ENCODE assay signal across 11 cellular contexts in genomic region chr20:432677-433299, GRCh38. TPM values are rescaled to one million over a fixed set of nuclear protein-coding genes. Genes with fewer than 3 reads are reported as not detected.
DNase-seq lines count a peak whose midpoint lies in the region; ATAC-seq and FAIRE-seq lines count a peak whose summit lies in the region.
"Had no signal": no experiment of that assay in that cellular context is flagged by ENCODE, and none has a peak within 500 bp of the region (broad histone marks: within the 10 kb centered on the region; RNA-seq: fewer than 3 reads in every experiment).

No MANE protein-coding gene starts in this region.

- 95% methylated on average over 9 of the region's 11 CpGs for WGBS in mesenchymal stem cell

- no peak overlapping the region for H2BK12ac ChIP-seq in mesenchymal stem cell (ENCODE audit: low read length in 2 of 2)

- no peaks in the 10 kb centered on the region for H3K9me3 ChIP-seq in BLaER1 treated with 17β-estradiol and CSF1 and Interleukin-3, amounts not matched to agents 10 nM and 100 nM (replicated peaks in 1 of 11)
- no peaks in the 10 kb centered on the region for H3K9me3 ChIP-seq in mesenchymal stem cell (ENCODE audit: control insufficient read depth, low read length)
- H3K9me3 ChIP-seq: lower lobe of right lung had no signal

- H4K8ac ChIP-seq in mesenchymal stem cell (ENCODE audit: low read length) = peak overlapping the region; percentile 8

- H2AK5ac ChIP-seq in mesenchymal stem cell (ENCODE audit: low read length, severe bottlenecking) = no peak overlapping the region

- no peak for DNase-seq in GM19239 (ENCODE audit: insufficient read length, low spot score)
- no peak for DNase-seq in mesenchymal stem cell
- no peak for DNase-seq in stimulated activated CD4-positive, alpha-beta T cell treated with anti-CD3 and anti-CD28 coated beads, Interleukin-15, amount 100 ng/mL, for 24 hours
- no peak for DNase-seq in NCI-H2196 treated with DMSO at 0.1 percent for 48 hours (lab: John Stamatoyannopoulos, UW; ENCODE audit: unreplicated experiment)
- DNase-seq: activated CD4-positive, CD25-positive, alpha-beta regulatory T cell; lower lobe of right lung had no signal

- ATAC-seq in activated T-helper 17 cell treated with anti-CD3 and anti-CD28 coated beads, Interleukin-2, amount 50 U/mL, for 72 hours (replicated peaks) = no peak
- ATAC-seq in HG03520 (IDR thresholded peaks at IDR 0.05; ENCODE audit: unreplicated experiment) (no peak), GM18511 (IDR thresholded peaks at IDR 0.05; ENCODE audit: unreplicated experiment) (no peak)
- ATAC-seq: lower lobe of right lung had no signal

- H3K27ac Mint-ChIP-seq in activated T-helper 17 cell treated with anti-CD3 and anti-CD28 coated beads, Interleukin-2, amount 50 U/mL, for 72 hours = peak overlapping the region; percentile 91

- peak; percentile 75 for FAIRE-seq in GM19239 (lab: Jason Lieb, UNC)
- FAIRE-seq: D721Med had no signal

- H3K36me3 Mint-ChIP-seq in activated T-helper 17 cell treated with anti-CD3 and anti-CD28 coated beads, Interleukin-2, amount 50 U/mL, for 72 hours (ENCODE audit: low read depth) = peaks cover 90% of the 10 kb centered on the region

- H3K4me3 ChIP-seq in BLaER1 treated with 17β-estradiol and CSF1 and Interleukin-3, amounts not matched to agents 10 nM and 100 nM = no peak overlapping the region
- no peak overlapping the region for H3K4me3 ChIP-seq in mesenchymal stem cell (ENCODE audit: insufficient read depth in 1 of 2, low read depth in 1 of 2, low read length in 2 of 2)
- H3K4me3 ChIP-seq: lower lobe of right lung had no signal

- H2BK120ac ChIP-seq in mesenchymal stem cell (ENCODE audit: low read depth, low read length) = no peak overlapping the region

- no peak overlapping the region for H3K23ac ChIP-seq in mesenchymal stem cell (ENCODE audit: low read length in 2 of 2)

- H3K4me2 ChIP-seq in BLaER1 treated with 17β-estradiol and CSF1 and Interleukin-3, amounts not matched to agents 10 nM and 100 nM = peak overlapping the region; percentile 60 to 83 (median 71)
- no peak overlapping the region for H3K4me2 ChIP-seq in mesenchymal stem cell (ENCODE audit: low read length, poor library complexity, severe bottlenecking)

- H3K36me3 ChIP-seq in BLaER1 treated with 17β-estradiol and CSF1 and Interleukin-3, amounts not matched to agents 10 nM and 100 nM = peaks cover 65 to 87% (median 79%) of the 10 kb centered on the region in 11 experiments
- H3K36me3 ChIP-seq in mesenchymal stem cell (ENCODE audit: control insufficient read depth in 1 of 2, insufficient read depth in 2 of 2, low read depth in 1 of 2, low read length in 2 of 2) = peaks cover 78 to 85% of the 10 kb centered on the region in 2 experiments

- peaks cover 23% of the 10 kb centered on the region for H3K79me1 ChIP-seq in mesenchymal stem cell (replicated peaks; ENCODE audit: low read length, poor library complexity, severe bottlenecking)

- peak overlapping the region in 10 of 11 experiments; percentile 16 to 57 (median 42); a peak in 10 of 22 replicates for H3K9ac ChIP-seq in BLaER1 treated with 17β-estradiol and CSF1 and Interleukin-3, amounts not matched to agents 10 nM and 100 nM
- no peak overlapping the region for H3K9ac ChIP-seq in mesenchymal stem cell (ENCODE audit: low read length)

- no peaks in the 10 kb centered on the region for H3K27me3 ChIP-seq in BLaER1 treated with 17β-estradiol and CSF1 and Interleukin-3, amounts not matched to agents 10 nM and 100 nM
- H3K27me3 ChIP-seq in mesenchymal stem cell (ENCODE audit: control insufficient read depth in 1 of 2, insufficient read depth in 1 of 2, low read length in 2 of 2) = no peaks in the 10 kb centered on the region

- no peak overlapping the region for H2AFZ ChIP-seq in mesenchymal stem cell (ENCODE audit: low read depth, low read length)

- no peaks in the 10 kb centered on the region for H3K9me3 Mint-ChIP-seq in activated T-helper 17 cell treated with anti-CD3 and anti-CD28 coated beads, Interleukin-2, amount 50 U/mL, for 72 hours

- no peak overlapping the region for H3K4ac ChIP-seq in mesenchymal stem cell (ENCODE audit: low read depth in 1 of 2, low read length in 2 of 2)

- H3K4me3 Mint-ChIP-seq in activated T-helper 17 cell treated with anti-CD3 and anti-CD28 coated beads, Interleukin-2, amount 50 U/mL, for 72 hours = peak overlapping the region; percentile 73

- H3K4me1 Mint-ChIP-seq in activated T-helper 17 cell treated with anti-CD3 and anti-CD28 coated beads, Interleukin-2, amount 50 U/mL, for 72 hours = peaks cover 15% of the 10 kb centered on the region

- H3K18ac ChIP-seq in mesenchymal stem cell (ENCODE audit: low read depth in 1 of 2, low read length in 2 of 2) = no peak overlapping the region

- no peak overlapping the region for H2BK5ac ChIP-seq in mesenchymal stem cell (ENCODE audit: low read depth, low read length, poor library complexity, severe bottlenecking)

- peaks cover 35 to 59% (median 50%) of the 10 kb centered on the region in 10 experiments for H3K4me1 ChIP-seq in BLaER1 treated with 17β-estradiol and CSF1 and Interleukin-3, amounts not matched to agents 10 nM and 100 nM
- peaks cover 16% of the 10 kb centered on the region for H3K4me1 ChIP-seq in mesenchymal stem cell (ENCODE audit: control insufficient read depth, insufficient read depth, low read depth, low read length)

- H2BK15ac ChIP-seq in mesenchymal stem cell (ENCODE audit: low read depth, poor library complexity, severe bottlenecking) = no peak overlapping the region

- H3K27ac ChIP-seq in BLaER1 treated with 17β-estradiol and CSF1 and Interleukin-3, amounts not matched to agents 10 nM and 100 nM = peak overlapping the region in 9 of 11 experiments; percentile 27 to 66 (median 45); a peak in 15 of 22 replicates
- no peak overlapping the region for H3K27ac ChIP-seq in mesenchymal stem cell (ENCODE audit: low read length, poor library complexity, severe bottlenecking)
- H3K27ac ChIP-seq: lower lobe of right lung had no signal

- peaks cover 19 to 91% (median 60%) of the 10 kb centered on the region in 11 experiments; a peak in 20 of 22 replicates for H4K20me1 ChIP-seq in BLaER1 treated with 17β-estradiol and CSF1 and Interleukin-3, amounts not matched to agents 10 nM and 100 nM

- no peaks in the 10 kb centered on the region for H3K27me3 Mint-ChIP-seq in activated T-helper 17 cell treated with anti-CD3 and anti-CD28 coated beads, Interleukin-2, amount 50 U/mL, for 72 hours

- H3K14ac ChIP-seq in mesenchymal stem cell (ENCODE audit: low read length in 2 of 2) = no peak overlapping the region

- H4K91ac ChIP-seq in mesenchymal stem cell (ENCODE audit: low read length) = no peak overlapping the region

RNA-seq across cellular contexts. Expression of gene RBCK1, which starts 24.7 kb away (rescaled TPM):
- 10 to 100 TPM; 81.9 to 84.0 TPM for total RNA-seq in activated T-helper 17 cell treated with anti-CD3 and anti-CD28 coated beads, Interleukin-2, amount 50 U/mL, for 72 hours
- 78.2 TPM for polyA plus RNA-seq in mesenchymal stem cell (2013, experiment 1 of 2)
- 76.4 TPM for polyA plus RNA-seq in mesenchymal stem cell (2013, experiment 2 of 2)

RNA-seq across cellular contexts. Expression of gene TBC1D20, which starts 29.5 kb away (rescaled TPM):
- 10 to 100 TPM; 20.5 to 21.9 TPM for total RNA-seq in activated T-helper 17 cell treated with anti-CD3 and anti-CD28 coated beads, Interleukin-2, amount 50 U/mL, for 72 hours
- 34.7 TPM for polyA plus RNA-seq in mesenchymal stem cell (2013, experiment 1 of 2)
- polyA plus RNA-seq in mesenchymal stem cell (2013, experiment 2 of 2) = 36.0 TPM

RNA-seq across cellular contexts. Expression of gene TRIB3, which starts 52.2 kb away (rescaled TPM):
- total RNA-seq in activated T-helper 17 cell treated with anti-CD3 and anti-CD28 coated beads, Interleukin-2, amount 50 U/mL, for 72 hours = 10 to 100 TPM; 13.4 to 20.0 TPM
- 52.7 TPM for polyA plus RNA-seq in mesenchymal stem cell (2013, experiment 1 of 2)
- polyA plus RNA-seq in mesenchymal stem cell (2013, experiment 2 of 2) = 53.4 TPM
